26 cellular contexts compared by ENCODE assay signal in the genomic region with DNA sequence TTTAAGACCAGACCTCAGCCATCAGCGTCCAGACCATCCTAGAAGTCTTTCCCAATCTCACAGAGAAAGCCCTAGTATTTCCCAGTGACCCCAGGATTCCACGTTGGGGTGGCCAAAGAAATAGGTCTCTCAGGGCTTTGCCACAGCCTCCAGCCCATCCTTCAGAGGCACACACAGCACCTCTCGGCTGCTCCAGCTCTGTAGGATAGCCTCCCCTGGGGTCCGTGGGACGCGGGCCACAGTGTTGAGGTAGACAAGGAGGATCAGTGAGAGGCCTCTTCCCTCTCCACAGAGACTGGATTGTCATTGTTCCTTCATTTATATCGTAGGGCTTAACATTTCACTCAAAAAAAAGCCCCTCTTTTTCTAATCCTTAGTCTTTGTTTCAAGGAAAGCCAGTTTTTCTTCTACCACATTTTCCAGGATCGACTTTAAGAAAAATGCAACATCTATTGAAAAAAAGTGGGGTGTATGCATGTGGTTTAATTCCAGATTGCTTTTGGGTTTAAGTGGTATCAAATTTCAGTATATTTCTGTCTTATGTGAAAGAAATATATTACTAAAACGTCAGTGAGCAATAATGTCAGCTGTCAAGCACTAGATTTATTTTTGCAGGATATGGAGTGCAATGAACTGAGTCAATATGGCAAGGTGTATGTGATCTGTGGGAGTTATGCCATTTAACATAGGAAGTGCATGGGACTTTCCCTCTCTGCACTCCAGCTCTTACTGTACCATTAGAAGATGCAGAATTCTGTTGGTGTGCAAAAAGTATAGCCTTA.
"Had no signal": no experiment of that assay in that cellular context is flagged by ENCODE, and none has a peak within 500 bp of the region (broad histone marks: within the 10 kb centered on the region; RNA-seq: fewer than 3 reads in every experiment).

No MANE protein-coding gene starts in this region.

- H3K4me1 ChIP-seq: parathyroid adenoma, right atrium auricular region had no signal

- H3K9me3 Mint-ChIP-seq: activated CD8-positive, alpha-beta T cell treated with anti-CD3 and anti-CD28 coated beads for 36 hours; activated naive CD4-positive, alpha-beta T cell treated with anti-CD3 and anti-CD28 coated beads, Interleukin-2, amount 50 U/mL, for 24 hours; activated naive CD8-positive, alpha-beta T cell treated with anti-CD3 and anti-CD28 coated beads, Interleukin-2, amount 50 U/mL, for 24 hours; activated T-cell treated with anti-CD3 and anti-CD28 coated beads, Interleukin-2, amount 50 U/mL, for 4 hours; activated T-helper 17 cell treated with anti-CD3 and anti-CD28 coated beads, Interleukin-2, amount 50 U/mL, for 72 hours; memory B cell; natural killer cell; stimulated activated memory B cell treated with anti-CD40 and anti-IgM and Interleukin-4, amounts not matched to agents 10 μg/mL and 1 μg/mL and 100 μg/mL, for 72 hours; stimulated activated naive CD8-positive, alpha-beta T cell treated with anti-CD3 and anti-CD28 coated beads, Interleukin-15, amount 100 ng/mL, for 72 hours had no signal

- H3K79me2 ChIP-seq: parathyroid adenoma had no signal

- ATAC-seq: activated CD8-positive, alpha-beta T cell treated with anti-CD3 and anti-CD28 coated beads for 36 hours; activated naive CD8-positive, alpha-beta T cell treated with anti-CD3 and anti-CD28 coated beads, Interleukin-2, amount 50 U/mL, for 24 hours; activated T-cell treated with anti-CD3 and anti-CD28 coated beads, Interleukin-2, amount 50 U/mL, for 4 hours; activated T-helper 17 cell treated with anti-CD3 and anti-CD28 coated beads, Interleukin-2, amount 50 U/mL, for 72 hours; natural killer cell; stimulated activated memory B cell treated with anti-CD40 and anti-IgM and Interleukin-4, amounts not matched to agents 10 μg/mL and 1 μg/mL and 100 μg/mL, for 72 hours; stimulated activated naive CD8-positive, alpha-beta T cell treated with anti-CD3 and anti-CD28 coated beads, Interleukin-15, amount 100 ng/mL, for 72 hours; T-helper 17 cell; WTC11 had no signal

- H3K9me3 ChIP-seq: right atrium auricular region, tibial artery had no signal

- H3K4me1 Mint-ChIP-seq: activated naive CD4-positive, alpha-beta T cell treated with anti-CD3 and anti-CD28 coated beads, Interleukin-2, amount 50 U/mL, for 24 hours; activated naive CD8-positive, alpha-beta T cell treated with anti-CD3 and anti-CD28 coated beads, Interleukin-2, amount 50 U/mL, for 24 hours; activated T-helper 17 cell treated with anti-CD3 and anti-CD28 coated beads, Interleukin-2, amount 50 U/mL, for 72 hours; memory B cell; natural killer cell; stimulated activated memory B cell treated with anti-CD40 and anti-IgM and Interleukin-4, amounts not matched to agents 10 μg/mL and 1 μg/mL and 100 μg/mL, for 72 hours; stimulated activated naive CD8-positive, alpha-beta T cell treated with anti-CD3 and anti-CD28 coated beads, Interleukin-15, amount 100 ng/mL, for 72 hours; T-helper 17 cell; WTC11 had no signal

- H3K27me3 ChIP-seq: right atrium auricular region, tibial artery had no signal

- H3K36me3 Mint-ChIP-seq: activated naive CD4-positive, alpha-beta T cell treated with anti-CD3 and anti-CD28 coated beads, Interleukin-2, amount 50 U/mL, for 24 hours; memory B cell; natural killer cell; stimulated activated memory B cell treated with anti-CD40 and anti-IgM and Interleukin-4, amounts not matched to agents 10 μg/mL and 1 μg/mL and 100 μg/mL, for 72 hours; WTC11 had no signal

- H3K4me3 Mint-ChIP-seq: activated CD8-positive, alpha-beta T cell treated with anti-CD3 and anti-CD28 coated beads for 36 hours; activated naive CD4-positive, alpha-beta T cell treated with anti-CD3 and anti-CD28 coated beads, Interleukin-2, amount 50 U/mL, for 24 hours; activated naive CD8-positive, alpha-beta T cell treated with anti-CD3 and anti-CD28 coated beads, Interleukin-2, amount 50 U/mL, for 24 hours; activated T-cell treated with anti-CD3 and anti-CD28 coated beads, Interleukin-2, amount 50 U/mL, for 4 hours; activated T-helper 17 cell treated with anti-CD3 and anti-CD28 coated beads, Interleukin-2, amount 50 U/mL, for 72 hours; memory B cell; natural killer cell; stimulated activated memory B cell treated with anti-CD40 and anti-IgM and Interleukin-4, amounts not matched to agents 10 μg/mL and 1 μg/mL and 100 μg/mL, for 72 hours; stimulated activated naive CD8-positive, alpha-beta T cell treated with anti-CD3 and anti-CD28 coated beads, Interleukin-15, amount 100 ng/mL, for 72 hours; T-helper 17 cell; WTC11 had no signal

- H2AFZ ChIP-seq: parathyroid adenoma had no signal

- H3K9ac ChIP-seq: parathyroid adenoma had no signal

- H3K27ac ChIP-seq: parathyroid adenoma, right atrium auricular region, tibial artery had no signal

- H3K27ac Mint-ChIP-seq: activated CD8-positive, alpha-beta T cell treated with anti-CD3 and anti-CD28 coated beads for 36 hours; activated naive CD4-positive, alpha-beta T cell treated with anti-CD3 and anti-CD28 coated beads, Interleukin-2, amount 50 U/mL, for 24 hours; activated naive CD8-positive, alpha-beta T cell treated with anti-CD3 and anti-CD28 coated beads, Interleukin-2, amount 50 U/mL, for 24 hours; activated T-helper 17 cell treated with anti-CD3 and anti-CD28 coated beads, Interleukin-2, amount 50 U/mL, for 72 hours; memory B cell; natural killer cell; stimulated activated memory B cell treated with anti-CD40 and anti-IgM and Interleukin-4, amounts not matched to agents 10 μg/mL and 1 μg/mL and 100 μg/mL, for 72 hours; stimulated activated naive CD8-positive, alpha-beta T cell treated with anti-CD3 and anti-CD28 coated beads, Interleukin-15, amount 100 ng/mL, for 72 hours; T-helper 17 cell; WTC11 had no signal

- DNase-seq: activated CD4-positive, alpha-beta T cell treated with anti-CD3 and anti-CD28 coated beads, Interleukin-2, amount 50 U/mL, for 1 hour; activated CD8-positive, alpha-beta T cell treated with anti-CD3 and anti-CD28 coated beads for 36 hours; activated gamma-delta T cell treated with Interleukin-2 at 50 U/mL for 16 hours; activated naive CD8-positive, alpha-beta T cell treated with anti-CD3 and anti-CD28 coated beads, Interleukin-2, amount 50 U/mL, for 24 hours; activated T-cell treated with anti-CD3 and anti-CD28 coated beads, Interleukin-2, amount 50 U/mL, for 4 hours; amygdala; caudate nucleus; cortex of kidney; head of caudate nucleus; hypothalamus; natural killer cell; nucleus accumbens; stimulated activated CD4-positive, alpha-beta T cell treated with anti-CD3 and anti-CD28 coated beads, Interleukin-1b, Interleukin-23, amount 100 ng/mL, for 48 hours; stimulated activated CD4-positive, alpha-beta T cell treated with anti-CD3 and anti-CD28 coated beads, Interleukin-4, amount 100 ng/mL, for 4 hours; stimulated activated CD8-positive, alpha-beta memory T cell treated with anti-CD3 and anti-CD28 coated beads, Interleukin-4, amount 100 ng/mL, for 48 hours; stimulated activated naive CD8-positive, alpha-beta T cell treated with anti-CD3 and anti-CD28 coated beads, Interleukin-15, amount 100 ng/mL, for 72 hours; T-helper 17 cell; tibial artery had no signal

- H3K27me3 Mint-ChIP-seq: activated naive CD8-positive, alpha-beta T cell treated with anti-CD3 and anti-CD28 coated beads, Interleukin-2, amount 50 U/mL, for 24 hours; memory B cell; stimulated activated memory B cell treated with anti-CD40 and anti-IgM and Interleukin-4, amounts not matched to agents 10 μg/mL and 1 μg/mL and 100 μg/mL, for 72 hours; stimulated activated naive CD8-positive, alpha-beta T cell treated with anti-CD3 and anti-CD28 coated beads, Interleukin-15, amount 100 ng/mL, for 72 hours had no signal

- H3K4me3 ChIP-seq: right atrium auricular region, smooth muscle cell, tibial artery had no signal
